1 cellular context compared by ENCODE assay signal in the genomic region with DNA sequence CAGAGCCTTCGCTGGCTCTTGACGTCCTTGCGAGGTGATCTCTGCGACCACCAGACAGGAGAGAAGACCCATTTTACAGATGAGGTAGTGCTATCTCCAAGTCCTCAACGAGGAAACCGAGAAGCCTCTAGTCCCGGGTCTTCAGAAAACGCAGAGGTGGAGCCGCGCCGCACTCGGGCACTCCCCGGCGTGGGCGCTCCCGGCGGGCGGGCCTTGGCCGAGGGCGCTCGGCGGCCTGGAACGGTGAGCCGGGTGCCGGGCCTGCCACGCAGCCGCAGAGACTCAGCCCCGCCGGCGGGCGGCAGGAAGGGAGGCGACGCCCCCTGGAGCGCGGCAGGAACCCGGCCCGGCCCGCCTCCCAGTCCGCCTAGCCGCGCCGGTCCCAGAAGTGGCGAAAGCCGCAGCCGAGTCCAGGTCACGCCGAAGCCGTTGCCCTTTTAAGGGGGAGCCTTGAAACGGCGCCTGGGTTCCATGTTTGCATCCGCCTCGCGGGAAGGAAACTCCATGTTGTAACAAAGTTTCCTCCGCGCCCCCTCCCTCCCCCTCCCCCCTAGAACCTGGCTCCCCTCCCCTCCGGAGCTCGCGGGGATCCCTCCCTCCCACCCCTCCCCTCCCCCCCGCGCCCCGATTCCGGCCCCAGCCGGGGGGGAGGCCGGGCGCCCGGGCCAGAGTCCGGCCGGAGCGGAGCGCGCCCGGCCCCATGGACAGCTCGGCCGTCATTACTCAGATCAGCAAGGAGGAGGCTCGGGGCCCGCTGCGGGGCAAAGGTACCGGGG.
TF ChIP-seq lines count a peak whose summit lies in the region.

Gene CTDSP1, plus strand, starts transcription at position 478 of the 776 bp plus-strand sequence. Its CDS starts 223 bp downstream, at position 701.

TF ChIP-seq in WTC11, 78 proteins besides CTCF, POLR2A, EP300 and RAD21 (continued from another document and continues in another):
- TF ChIP-seq, protein P1, sequence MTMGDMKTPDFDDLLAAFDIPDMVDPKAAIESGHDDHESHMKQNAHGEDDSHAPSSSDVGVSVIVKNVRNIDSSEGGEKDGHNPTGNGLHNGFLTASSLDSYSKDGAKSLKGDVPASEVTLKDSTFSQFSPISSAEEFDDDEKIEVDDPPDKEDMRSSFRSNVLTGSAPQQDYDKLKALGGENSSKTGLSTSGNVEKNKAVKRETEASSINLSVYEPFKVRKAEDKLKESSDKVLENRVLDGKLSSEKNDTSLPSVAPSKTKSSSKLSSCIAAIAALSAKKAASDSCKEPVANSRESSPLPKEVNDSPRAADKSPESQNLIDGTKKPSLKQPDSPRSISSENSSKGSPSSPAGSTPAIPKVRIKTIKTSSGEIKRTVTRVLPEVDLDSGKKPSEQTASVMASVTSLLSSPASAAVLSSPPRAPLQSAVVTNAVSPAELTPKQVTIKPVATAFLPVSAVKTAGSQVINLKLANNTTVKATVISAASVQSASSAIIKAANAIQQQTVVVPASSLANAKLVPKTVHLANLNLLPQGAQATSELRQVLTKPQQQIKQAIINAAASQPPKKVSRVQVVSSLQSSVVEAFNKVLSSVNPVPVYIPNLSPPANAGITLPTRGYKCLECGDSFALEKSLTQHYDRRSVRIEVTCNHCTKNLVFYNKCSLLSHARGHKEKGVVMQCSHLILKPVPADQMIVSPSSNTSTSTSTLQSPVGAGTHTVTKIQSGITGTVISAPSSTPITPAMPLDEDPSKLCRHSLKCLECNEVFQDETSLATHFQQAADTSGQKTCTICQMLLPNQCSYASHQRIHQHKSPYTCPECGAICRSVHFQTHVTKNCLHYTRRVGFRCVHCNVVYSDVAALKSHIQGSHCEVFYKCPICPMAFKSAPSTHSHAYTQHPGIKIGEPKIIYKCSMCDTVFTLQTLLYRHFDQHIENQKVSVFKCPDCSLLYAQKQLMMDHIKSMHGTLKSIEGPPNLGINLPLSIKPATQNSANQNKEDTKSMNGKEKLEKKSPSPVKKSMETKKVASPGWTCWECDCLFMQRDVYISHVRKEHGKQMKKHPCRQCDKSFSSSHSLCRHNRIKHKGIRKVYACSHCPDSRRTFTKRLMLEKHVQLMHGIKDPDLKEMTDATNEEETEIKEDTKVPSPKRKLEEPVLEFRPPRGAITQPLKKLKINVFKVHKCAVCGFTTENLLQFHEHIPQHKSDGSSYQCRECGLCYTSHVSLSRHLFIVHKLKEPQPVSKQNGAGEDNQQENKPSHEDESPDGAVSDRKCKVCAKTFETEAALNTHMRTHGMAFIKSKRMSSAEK (CRISPR knock-in tag; IDR thresholded peaks at IDR 0.05; ENCODE audit: borderline replicate concordance): no peak
- TF ChIP-seq CBFB (CRISPR knock-in tag; IDR thresholded peaks at IDR 0.05; ENCODE audit: low read depth): no peak
- TF ChIP-seq ATF6 (CRISPR knock-in tag; IDR thresholded peaks at IDR 0.05): no peak
- TF ChIP-seq CREB1 (CRISPR knock-in tag; IDR thresholded peaks at IDR 0.05): no peak
- no peak for TF ChIP-seq ZNF512 (CRISPR knock-in tag; IDR thresholded peaks at IDR 0.05; ENCODE audit: borderline replicate concordance)
- TF ChIP-seq FOXP1 (CRISPR knock-in tag; IDR thresholded peaks at IDR 0.05; ENCODE audit: borderline replicate concordance): no peak
- TF ChIP-seq, protein P2, sequence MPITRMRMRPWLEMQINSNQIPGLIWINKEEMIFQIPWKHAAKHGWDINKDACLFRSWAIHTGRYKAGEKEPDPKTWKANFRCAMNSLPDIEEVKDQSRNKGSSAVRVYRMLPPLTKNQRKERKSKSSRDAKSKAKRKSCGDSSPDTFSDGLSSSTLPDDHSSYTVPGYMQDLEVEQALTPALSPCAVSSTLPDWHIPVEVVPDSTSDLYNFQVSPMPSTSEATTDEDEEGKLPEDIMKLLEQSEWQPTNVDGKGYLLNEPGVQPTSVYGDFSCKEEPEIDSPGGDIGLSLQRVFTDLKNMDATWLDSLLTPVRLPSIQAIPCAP (CRISPR knock-in tag; IDR thresholded peaks at IDR 0.05): no peak
- TF ChIP-seq JAZF1 (CRISPR knock-in tag; IDR thresholded peaks at IDR 0.05): no peak
- TF ChIP-seq TP53 (CRISPR knock-in tag; IDR thresholded peaks at IDR 0.05): 0 out of 2 replicates have a peak, but pooled peaks have one; percentile 46
- no peak for TF ChIP-seq ATF3 (CRISPR knock-in tag; conservative IDR thresholded peaks at IDR 0.05)
- TF ChIP-seq NR3C1 (CRISPR knock-in tag; conservative IDR thresholded peaks at IDR 0.05; ENCODE audit: low read depth): no peak
- no peak for TF ChIP-seq NR2C2 (CRISPR knock-in tag; IDR thresholded peaks at IDR 0.05)
- TF ChIP-seq NFE2L1 (CRISPR knock-in tag; IDR thresholded peaks at IDR 0.05): no peak
- 0 out of 2 replicates have a peak, but pooled peaks have one; percentile 39 for TF ChIP-seq TEAD1 (CRISPR knock-in tag; IDR thresholded peaks at IDR 0.05)
- no peak for TF ChIP-seq ZNF138 (CRISPR knock-in tag; conservative IDR thresholded peaks at IDR 0.05)
- no peak for TF ChIP-seq RORB (CRISPR knock-in tag; IDR thresholded peaks at IDR 0.05)
- TF ChIP-seq ZMAT4 (CRISPR knock-in tag; IDR thresholded peaks at IDR 0.05): no peak
- no peak for TF ChIP-seq RELA (CRISPR knock-in tag; IDR thresholded peaks at IDR 0.05; ENCODE audit: borderline replicate concordance)
- no peak for TF ChIP-seq CDX4 (CRISPR knock-in tag; IDR thresholded peaks at IDR 0.05; ENCODE audit: borderline replicate concordance)
- TF ChIP-seq, protein P3, sequence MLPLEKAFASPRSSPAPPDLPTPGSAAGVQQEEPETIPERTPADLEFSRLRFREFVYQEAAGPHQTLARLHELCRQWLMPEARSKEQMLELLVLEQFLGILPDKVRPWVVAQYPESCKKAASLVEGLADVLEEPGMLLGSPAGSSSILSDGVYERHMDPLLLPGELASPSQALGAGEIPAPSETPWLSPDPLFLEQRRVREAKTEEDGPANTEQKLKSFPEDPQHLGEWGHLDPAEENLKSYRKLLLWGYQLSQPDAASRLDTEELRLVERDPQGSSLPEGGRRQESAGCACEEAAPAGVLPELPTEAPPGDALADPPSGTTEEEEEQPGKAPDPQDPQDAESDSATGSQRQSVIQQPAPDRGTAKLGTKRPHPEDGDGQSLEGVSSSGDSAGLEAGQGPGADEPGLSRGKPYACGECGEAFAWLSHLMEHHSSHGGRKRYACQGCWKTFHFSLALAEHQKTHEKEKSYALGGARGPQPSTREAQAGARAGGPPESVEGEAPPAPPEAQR (CRISPR knock-in tag; IDR thresholded peaks at IDR 0.05): no peak
- no peak for TF ChIP-seq CREM (CRISPR knock-in tag; IDR thresholded peaks at IDR 0.05)
- TF ChIP-seq ZBTB43 (CRISPR knock-in tag; IDR thresholded peaks at IDR 0.05): no peak
- TF ChIP-seq KAT7 (CRISPR knock-in tag; IDR thresholded peaks at IDR 0.05; ENCODE audit: borderline replicate concordance): no peak
- TF ChIP-seq, protein P4, sequence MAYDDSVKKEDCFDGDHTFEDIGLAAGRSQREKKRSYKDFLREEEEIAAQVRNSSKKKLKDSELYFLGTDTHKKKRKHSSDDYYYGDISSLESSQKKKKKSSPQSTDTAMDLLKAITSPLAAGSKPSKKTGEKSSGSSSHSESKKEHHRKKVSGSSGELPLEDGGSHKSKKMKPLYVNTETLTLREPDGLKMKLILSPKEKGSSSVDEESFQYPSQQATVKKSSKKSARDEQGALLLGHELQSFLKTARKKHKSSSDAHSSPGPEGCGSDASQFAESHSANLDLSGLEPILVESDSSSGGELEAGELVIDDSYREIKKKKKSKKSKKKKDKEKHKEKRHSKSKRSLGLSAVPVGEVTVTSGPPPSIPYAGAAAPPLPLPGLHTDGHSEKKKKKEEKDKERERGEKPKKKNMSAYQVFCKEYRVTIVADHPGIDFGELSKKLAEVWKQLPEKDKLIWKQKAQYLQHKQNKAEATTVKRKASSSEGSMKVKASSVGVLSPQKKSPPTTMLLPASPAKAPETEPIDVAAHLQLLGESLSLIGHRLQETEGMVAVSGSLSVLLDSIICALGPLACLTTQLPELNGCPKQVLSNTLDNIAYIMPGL (CRISPR knock-in tag; IDR thresholded peaks at IDR 0.05): peak; percentile 9; the same call in 1 of the 2 replicates
- TF ChIP-seq ZNF416 (CRISPR knock-in tag; IDR thresholded peaks at IDR 0.05): 0 out of 2 replicates have a peak, but pooled peaks have one; percentile 49
- no peak for TF ChIP-seq ZNF396 (CRISPR knock-in tag; IDR thresholded peaks at IDR 0.05; ENCODE audit: borderline replicate concordance)
- no peak for TF ChIP-seq ZBTB21 (CRISPR knock-in tag; IDR thresholded peaks at IDR 0.05; ENCODE audit: borderline replicate concordance)
- TF ChIP-seq ZNF263 (CRISPR knock-in tag; IDR thresholded peaks at IDR 0.05; ENCODE audit: low read depth): no peak
- TF ChIP-seq SP1 (CRISPR knock-in tag; conservative IDR thresholded peaks at IDR 0.05): peak; percentile 79
- peak; percentile 68; the same call in 1 of the 2 replicates for TF ChIP-seq ZNF219 (CRISPR knock-in tag; IDR thresholded peaks at IDR 0.05; ENCODE audit: borderline replicate concordance)
- TF ChIP-seq, protein P5, sequence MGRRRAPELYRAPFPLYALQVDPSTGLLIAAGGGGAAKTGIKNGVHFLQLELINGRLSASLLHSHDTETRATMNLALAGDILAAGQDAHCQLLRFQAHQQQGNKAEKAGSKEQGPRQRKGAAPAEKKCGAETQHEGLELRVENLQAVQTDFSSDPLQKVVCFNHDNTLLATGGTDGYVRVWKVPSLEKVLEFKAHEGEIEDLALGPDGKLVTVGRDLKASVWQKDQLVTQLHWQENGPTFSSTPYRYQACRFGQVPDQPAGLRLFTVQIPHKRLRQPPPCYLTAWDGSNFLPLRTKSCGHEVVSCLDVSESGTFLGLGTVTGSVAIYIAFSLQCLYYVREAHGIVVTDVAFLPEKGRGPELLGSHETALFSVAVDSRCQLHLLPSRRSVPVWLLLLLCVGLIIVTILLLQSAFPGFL (CRISPR knock-in tag; IDR thresholded peaks at IDR 0.05; ENCODE audit: borderline replicate concordance): no peak
- TF ChIP-seq MLX (CRISPR knock-in tag; IDR thresholded peaks at IDR 0.05): no peak
